In the genomic region with DNA sequence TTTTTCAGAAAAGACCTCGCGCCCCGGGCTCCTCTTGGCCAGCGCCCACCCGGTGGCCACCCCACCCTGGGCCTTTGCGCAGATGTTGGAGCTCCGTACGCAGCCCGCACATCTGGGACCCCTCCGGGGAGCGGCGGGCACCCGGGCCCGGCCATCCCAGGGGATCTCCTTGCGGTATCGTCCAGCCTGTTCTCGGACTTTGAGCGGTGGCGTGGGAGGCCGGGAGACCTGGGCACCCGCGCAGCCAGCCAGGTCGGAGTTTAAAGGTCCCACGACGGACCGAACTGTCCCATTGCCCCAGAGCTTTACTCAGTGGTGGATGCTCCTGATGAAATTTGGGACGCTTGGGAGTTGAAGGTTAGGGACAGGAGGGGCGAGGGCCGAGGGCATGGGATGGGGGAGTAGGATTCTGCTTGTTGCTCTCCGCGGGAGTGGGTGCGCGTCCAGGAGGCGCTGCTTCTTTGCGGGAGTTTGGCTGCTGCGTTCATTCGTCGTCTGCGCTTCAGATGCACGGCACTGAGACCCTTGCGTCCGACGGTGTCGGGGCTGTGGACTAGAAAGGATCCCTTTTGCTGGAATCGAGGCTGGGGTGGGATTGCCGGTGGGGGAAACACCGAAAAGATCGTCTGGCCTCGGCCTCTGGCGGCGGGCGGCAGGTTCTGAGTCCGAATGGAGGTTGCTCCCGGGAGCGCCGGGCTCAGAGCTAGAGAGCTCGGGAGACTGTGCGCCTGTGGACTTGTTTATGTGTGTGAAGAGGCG, we compare ENCODE assay signal across 9 cellular contexts. TPM values are rescaled to one million over a fixed set of nuclear protein-coding genes. Genes with fewer than 3 reads are reported as not detected.
A peak's percentile ranks its signal among the peaks of the same experiment; 100 is the strongest.
DNase-seq lines count a peak whose midpoint lies in the region; ATAC-seq, FAIRE-seq and TF ChIP-seq lines count a peak whose summit lies in the region.
"Had no signal": no experiment of that assay in that cellular context is flagged by ENCODE, and none has a peak within 500 bp of the region (broad histone marks: within the 10 kb centered on the region; RNA-seq: fewer than 3 reads in every experiment).

No MANE protein-coding gene starts in this region.

- H3K9me3 ChIP-seq in WERI-Rb-1 (ENCODE audit: severe bottlenecking) (no peaks in the 10 kb centered on the region), iPS DF 6.9 (ENCODE audit: control insufficient read depth, insufficient read depth, low read length) (no peaks in the 10 kb centered on the region), sigmoid colon (no peaks in the 10 kb centered on the region)

- no peak overlapping the region for H3K27ac ChIP-seq in WERI-Rb-1
- no peak overlapping the region for H3K27ac ChIP-seq in iPS DF 6.9 (ENCODE audit: low read length)
- H3K27ac ChIP-seq in sigmoid colon, result peak overlapping the region in 3 of 4 donors; percentile 10 to 34 (median 23)
- H3K27ac ChIP-seq: SK-N-MC had no signal

- TF ChIP-seq CTCF in WERI-Rb-1 (IDR thresholded peaks at IDR 0.05; ENCODE audit: low read depth, low read length), result no peak
- TF ChIP-seq CTCF in sigmoid colon (IDR thresholded peaks at IDR 0.05), result no peak

- H3K4me3 ChIP-seq in WERI-Rb-1 (ENCODE audit: low read depth, low read length) (peak overlapping the region; percentile 78), iPS DF 6.9 (ENCODE audit: low read length) (peak overlapping the region; percentile 35; the same call in 1 of the 2 replicates), sigmoid colon (peak overlapping the region; percentile 34 to 47 (median 44))
- H3K4me3 ChIP-seq: SK-N-MC had no signal

- no CpG with 5 or more reads among the region's 59 CpGs for WGBS in iPS DF 6.9 (ENCODE audit: insufficient coverage, insufficient read length)
- 2% methylated on average over 59 of the region's 59 CpGs for WGBS in sigmoid colon, 2 donors

- no peaks in the 10 kb centered on the region for H3K36me3 Mint-ChIP-seq in immature natural killer cell

- H3K9me3 Mint-ChIP-seq in immature natural killer cell, result no peaks in the 10 kb centered on the region

- no peaks in the 10 kb centered on the region for H3K36me3 ChIP-seq in WERI-Rb-1
- H3K36me3 ChIP-seq in iPS DF 6.9 (ENCODE audit: control insufficient read depth, insufficient read depth, low read length), result no peaks in the 10 kb centered on the region
- H3K36me3 ChIP-seq in sigmoid colon, result no peaks in the 10 kb centered on the region

- no peak for ATAC-seq in GM19397 (IDR thresholded peaks at IDR 0.05; ENCODE audit: unreplicated experiment)

- no peak for TF ChIP-seq POLR2A in sigmoid colon (IDR thresholded peaks at IDR 0.05)

- H3K27me3 Mint-ChIP-seq in immature natural killer cell (ENCODE audit: low read depth in 3 of 3), result peaks cover 8 to 17% (median 12%) of the 10 kb centered on the region in 3 donors

- H3K4me1 Mint-ChIP-seq in immature natural killer cell, result peaks cover 0 to 3% of the 10 kb centered on the region in 2 donors

- no peak for FAIRE-seq in HTR-8/SVneo (lab: Jason Lieb, UNC)

- no peak overlapping the region for H3K4me3 Mint-ChIP-seq in immature natural killer cell

- DNase-seq in G401 (ENCODE audit: low spot score), result peak; percentile 40
- no peak for DNase-seq in WERI-Rb-1
- no peak for DNase-seq in iPS DF 6.9 (ENCODE audit: low read depth, low spot score)
- no peak for DNase-seq in sigmoid colon
- no peak for DNase-seq in HTR-8/SVneo (ENCODE audit: insufficient read length, low spot score)
- no peak for DNase-seq in immature natural killer cell
- DNase-seq in NCI-H2196 treated with DMSO at 0.1 percent for 48 hours (lab: John Stamatoyannopoulos, UW; ENCODE audit: unreplicated experiment), result no peak

- H3K27me3 ChIP-seq in WERI-Rb-1 (ENCODE audit: insufficient read depth, low read depth, severe bottlenecking) (peaks cover 4% of the 10 kb centered on the region), iPS DF 6.9 (ENCODE audit: control insufficient read depth, insufficient read depth, low read length) (peaks cover 52% of the 10 kb centered on the region), sigmoid colon (peaks cover 25 to 90% (median 55%) of the 10 kb centered on the region in 3 donors)

- H3K4me1 ChIP-seq in iPS DF 6.9 (ENCODE audit: control insufficient read depth, insufficient read depth, low read length) (peaks cover 8% of the 10 kb centered on the region; the same call in 1 of the 2 replicates), sigmoid colon (peaks cover 0 to 38% (median 35%) of the 10 kb centered on the region in 4 donors)

- in situ Hi-C loops in G401 (cut with HindIII; ENCODE audit: low sequenced_read_pairs), result no loop called here

- intact Hi-C loops in sigmoid colon (cut with DNase I), result loop anchor here (10.0 kb wide), 1 partner anchor 362 kb away; no protein-coding TSS in a partner anchor

- TF ChIP-seq EP300 in sigmoid colon (IDR thresholded peaks at IDR 0.05), result no peak

- H3K27ac Mint-ChIP-seq in immature natural killer cell, result no peak overlapping the region

RNA-seq across cellular contexts. Expression of a gene that starts 1.4 kb away (rescaled TPM):
- total RNA-seq in G401 (2014; rRNA removed; shearing (Covaris generic)), result not detected in 2 replicates
- 1 to 10 TPM in 1 of 4 donors, under 1 TPM in 3; 0.71 to 1.8 (median 0.89) TPM for total RNA-seq in sigmoid colon
- 1 to 10 TPM in 1 of 3 donors, not detected in 2; 1.1 TPM for polyA plus RNA-seq in sigmoid colon
- polyA plus RNA-seq in immature natural killer cell, result not detected

Comparison
In these comparisons a context has a peak if more than half of its experiments do, and no peak if none do; other contexts are left out.
1. H3K27ac ChIP-seq: peak in sigmoid colon (3 of 4); none in WERI-Rb-1 (single experiment) and iPS DF 6.9 (single experiment).
2. Peak in every context shown above with its lines, with median percentiles within 50 percentile points of each other: H3K4me3 ChIP-seq.